ENCODE assay signal across 18 cellular contexts in the genomic region with DNA sequence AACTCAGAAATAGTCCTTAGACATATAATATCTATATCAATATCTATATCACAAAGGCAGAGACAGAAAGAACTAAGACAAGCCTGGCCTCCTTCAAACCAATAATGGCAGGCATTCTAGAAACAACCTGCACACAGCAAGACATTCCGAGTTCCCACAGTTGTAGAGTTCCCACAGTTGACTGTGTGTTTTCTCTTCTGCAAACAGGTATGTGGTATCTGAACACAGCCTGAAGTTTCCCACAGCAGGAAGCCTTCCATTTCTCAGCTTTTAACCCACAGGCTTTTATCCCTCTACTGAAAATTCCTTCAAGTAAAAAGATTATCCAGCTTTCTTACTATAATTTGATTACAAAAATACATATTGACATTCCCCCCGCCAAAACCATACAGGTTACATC.
A peak's percentile ranks its signal among the peaks of the same experiment; 100 is the strongest.
DNase-seq lines count a peak whose midpoint lies in the region; ATAC-seq and TF ChIP-seq lines count a peak whose summit lies in the region.
"Had no signal": no experiment of that assay in that cellular context is flagged by ENCODE, and none has a peak within 500 bp of the region (broad histone marks: within the 10 kb centered on the region; RNA-seq: fewer than 3 reads in every experiment).

No MANE protein-coding gene starts in this region.

- H3K27ac ChIP-seq in CD8-positive, alpha-beta T cell (ENCODE audit: low read depth, low read length): no peak overlapping the region
- H3K27ac ChIP-seq: 22Rv1, A549, C4-2B, HL-60 had no signal

- intact Hi-C loops in CD8-positive, alpha-beta T cell (cut with DNase I, micrococcal nuclease): no loop called here

- no peaks in the 10 kb centered on the region for H3K9me3 ChIP-seq in CD8-positive, alpha-beta T cell (ENCODE audit: low read length)
- H3K9me3 ChIP-seq: A549, HAP-1 had no signal

- H3K36me3 ChIP-seq in CD8-positive, alpha-beta T cell (ENCODE audit: insufficient read depth, low read length): peaks cover 64% of the 10 kb centered on the region

- no peak overlapping the region for H3K4me3 ChIP-seq in CD8-positive, alpha-beta T cell (ENCODE audit: low read depth, low read length)
- H3K4me3 ChIP-seq: A549, HAP-1 had no signal

- H3K27ac Mint-ChIP-seq in CD8-positive, alpha-beta T cell: peak overlapping the region; percentile 33
- peak overlapping the region; percentile 45 for H3K27ac Mint-ChIP-seq in activated T-helper 17 cell treated with anti-CD3 and anti-CD28 coated beads, Interleukin-2, amount 50 U/mL, for 72 hours
- H3K27ac Mint-ChIP-seq in nephron progenitor cell (peak overlapping the region; percentile 55), T-cell (peak overlapping the region in 1 of 2 donors; percentile 44)
- H3K27ac Mint-ChIP-seq: CD4-positive, alpha-beta T cell had no signal

- no peaks in the 10 kb centered on the region for H3K4me1 ChIP-seq in CD8-positive, alpha-beta T cell (ENCODE audit: insufficient read depth, low read length)
- H3K4me1 ChIP-seq: A549, HAP-1 had no signal

- peaks cover 83% of the 10 kb centered on the region for H3K36me3 Mint-ChIP-seq in CD8-positive, alpha-beta T cell
- peaks cover 58% of the 10 kb centered on the region for H3K36me3 Mint-ChIP-seq in activated T-helper 17 cell treated with anti-CD3 and anti-CD28 coated beads, Interleukin-2, amount 50 U/mL, for 72 hours (ENCODE audit: low read depth)
- H3K36me3 Mint-ChIP-seq in nephron progenitor cell (ENCODE audit: low read depth): peaks cover 55% of the 10 kb centered on the region
- peaks cover 61% of the 10 kb centered on the region for H3K36me3 Mint-ChIP-seq in T-cell

- no peak for ATAC-seq in CD8-positive, alpha-beta T cell
- no peak for ATAC-seq in activated T-helper 17 cell treated with anti-CD3 and anti-CD28 coated beads, Interleukin-2, amount 50 U/mL, for 72 hours (replicated peaks)
- no peak for ATAC-seq in HG02763 (IDR thresholded peaks at IDR 0.05; ENCODE audit: unreplicated experiment)
- ATAC-seq in T-cell (replicated peaks in 1 of 4): no peak
- ATAC-seq: A549 had no signal

- no peaks in the 10 kb centered on the region for H3K27me3 Mint-ChIP-seq in CD8-positive, alpha-beta T cell (ENCODE audit: low read depth)
- H3K27me3 Mint-ChIP-seq in activated T-helper 17 cell treated with anti-CD3 and anti-CD28 coated beads, Interleukin-2, amount 50 U/mL, for 72 hours: no peaks in the 10 kb centered on the region
- H3K27me3 Mint-ChIP-seq in nephron progenitor cell (ENCODE audit: low read depth, poor library complexity) (no peaks in the 10 kb centered on the region), T-cell (no peaks in the 10 kb centered on the region)
- H3K27me3 Mint-ChIP-seq: CD4-positive, alpha-beta T cell had no signal

- TF ChIP-seq CTCF in CD8-positive, alpha-beta T cell (IDR thresholded peaks at IDR 0.05): no peak
- TF ChIP-seq CTCF in nephron progenitor cell (IDR thresholded peaks at IDR 0.05): no peak

- H3K27me3 ChIP-seq in CD8-positive, alpha-beta T cell (ENCODE audit: insufficient read depth, low read length): no peaks in the 10 kb centered on the region

- H3K9me3 Mint-ChIP-seq in CD8-positive, alpha-beta T cell: no peaks in the 10 kb centered on the region
- no peaks in the 10 kb centered on the region for H3K9me3 Mint-ChIP-seq in activated T-helper 17 cell treated with anti-CD3 and anti-CD28 coated beads, Interleukin-2, amount 50 U/mL, for 72 hours
- H3K9me3 Mint-ChIP-seq in nephron progenitor cell: no peaks in the 10 kb centered on the region
- H3K9me3 Mint-ChIP-seq in T-cell: no peaks in the 10 kb centered on the region
- H3K9me3 Mint-ChIP-seq: CD4-positive, alpha-beta T cell had no signal

- H3K4me3 Mint-ChIP-seq in CD8-positive, alpha-beta T cell: no peak overlapping the region
- H3K4me3 Mint-ChIP-seq in activated T-helper 17 cell treated with anti-CD3 and anti-CD28 coated beads, Interleukin-2, amount 50 U/mL, for 72 hours: no peak overlapping the region
- H3K4me3 Mint-ChIP-seq in nephron progenitor cell (no peak overlapping the region), T-cell (no peak overlapping the region)
- H3K4me3 Mint-ChIP-seq: CD4-positive, alpha-beta T cell had no signal

- POLR2A ChIA-PET in CD8-positive, alpha-beta T cell (lab: Charles Lee): no interaction called here
- POLR2A ChIA-PET in T-cell (lab: Charles Lee): no interaction called here

- H3K4me1 Mint-ChIP-seq in CD8-positive, alpha-beta T cell (ENCODE audit: low read depth): no peaks in the 10 kb centered on the region
- H3K4me1 Mint-ChIP-seq in activated T-helper 17 cell treated with anti-CD3 and anti-CD28 coated beads, Interleukin-2, amount 50 U/mL, for 72 hours: no peaks in the 10 kb centered on the region
- peaks cover 2% of the 10 kb centered on the region for H3K4me1 Mint-ChIP-seq in nephron progenitor cell
- no peaks in the 10 kb centered on the region for H3K4me1 Mint-ChIP-seq in T-cell

- CTCF ChIA-PET in CD8-positive, alpha-beta T cell (lab: Charles Lee): interaction anchor here (1.1 kb wide), 1 partner anchor 241 kb away, joined by 3 read pairs; no protein-coding TSS in a partner anchor
- CTCF ChIA-PET in T-cell (lab: Charles Lee): interaction anchor here in 1 of 2 donors (0.7 kb wide), 1 partner anchor 40 kb away, joined by 4 read pairs; no protein-coding TSS in a partner anchor

- peak; percentile 11 for DNase-seq in NCI-H82 (lab: John Stamatoyannopoulos, UW)
- no peak for DNase-seq in NCI-H82 treated with DMSO at 0.1 percent for 48 hours (lab: John Stamatoyannopoulos, UW; ENCODE audit: unreplicated experiment)
- no peak for DNase-seq in CD8-positive, alpha-beta T cell
- no peak for DNase-seq in nephron progenitor cell
- DNase-seq in T-cell: no peak
- no peak for DNase-seq in cerebellar nuclear complex (lab: John Stamatoyannopoulos, UW)
- DNase-seq: AML-193; Calu3; CD4-positive, alpha-beta T cell; DMS79 treated with DMSO at 0.1 percent for 48 hours; GF-D8 had no signal
